18 cellular contexts compared by ENCODE assay signal in genomic region chr10:8073696-8074416, GRCh38. TPM values are rescaled to one million over a fixed set of nuclear protein-coding genes. Genes with fewer than 3 reads are reported as not detected.
DNase-seq lines count a peak whose midpoint lies in the region; ATAC-seq and TF ChIP-seq lines count a peak whose summit lies in the region.
"Had no signal": no experiment of that assay in that cellular context is flagged by ENCODE, and none has a peak within 500 bp of the region (broad histone marks: within the 10 kb centered on the region; RNA-seq: fewer than 3 reads in every experiment).

No MANE protein-coding gene starts in this region.

- peaks cover 60% of the 10 kb centered on the region for H3K36me3 Mint-ChIP-seq in activated T-cell treated with anti-CD3 and anti-CD28 coated beads, Interleukin-2, amount 50 U/mL, for 4 hours (ENCODE audit: insufficient read depth)
- H3K36me3 Mint-ChIP-seq in central memory CD8-positive, alpha-beta T cell (ENCODE audit: insufficient read depth) = peaks cover 77% of the 10 kb centered on the region
- peaks cover 68% of the 10 kb centered on the region for H3K36me3 Mint-ChIP-seq in stimulated activated naive CD8-positive, alpha-beta T cell treated with anti-CD3 and anti-CD28 coated beads, Interleukin-15, Interleukin-2, amounts not matched to agents 100 ng/mL and 50 ng/mL, for 24 hours (ENCODE audit: low read depth)

- no peak overlapping the region for H3K4me3 Mint-ChIP-seq in activated T-cell treated with anti-CD3 and anti-CD28 coated beads, Interleukin-2, amount 50 U/mL, for 4 hours
- no peak overlapping the region for H3K4me3 Mint-ChIP-seq in central memory CD8-positive, alpha-beta T cell
- peak overlapping the region; percentile 33 for H3K4me3 Mint-ChIP-seq in stimulated activated naive CD8-positive, alpha-beta T cell treated with anti-CD3 and anti-CD28 coated beads, Interleukin-15, Interleukin-2, amounts not matched to agents 100 ng/mL and 50 ng/mL, for 24 hours

- H3K79me2 ChIP-seq in SK-N-SH (ENCODE audit: insufficient read depth) = peaks cover 70% of the 10 kb centered on the region

- no peak overlapping the region for H2AFZ ChIP-seq in SK-N-SH (ENCODE audit: low read depth)

- peak overlapping the region; percentile 16 for H3K27ac Mint-ChIP-seq in central memory CD8-positive, alpha-beta T cell (ENCODE audit: low read depth)
- peak overlapping the region; percentile 81 for H3K27ac Mint-ChIP-seq in stimulated activated naive CD8-positive, alpha-beta T cell treated with anti-CD3 and anti-CD28 coated beads, Interleukin-15, Interleukin-2, amounts not matched to agents 100 ng/mL and 50 ng/mL, for 24 hours

- no peaks in the 10 kb centered on the region for H3K27me3 ChIP-seq in SK-N-SH (ENCODE audit: insufficient read depth)

- H3K9ac ChIP-seq in SK-N-SH = peak overlapping the region; percentile 16; the same call in 1 of the 2 replicates

- TF ChIP-seq RAD21 in SK-N-SH (IDR thresholded peaks at IDR 0.05; ENCODE audit: low read length) = no peak

- TF ChIP-seq EP300 in SK-N-SH (IDR thresholded peaks at IDR 0.05; ENCODE audit: borderline replicate concordance in 1 of 2, low read depth in 1 of 2, low read length in 1 of 2) = peak in 1 of 2 experiments; percentile 13; a peak in 1 of 4 replicates

- peak overlapping the region in 1 of 2 experiments; percentile 29; a peak in 2 of 4 replicates for H3K4me3 ChIP-seq in SK-N-SH (ENCODE audit: low read depth in 2 of 2, low read length in 1 of 2)
- H3K4me3 ChIP-seq: pancreas had no signal

- no peak for TF ChIP-seq CTCF in SK-N-SH (IDR thresholded peaks at IDR 0.05)

- peaks cover 46% of the 10 kb centered on the region for H4K20me1 ChIP-seq in SK-N-SH (ENCODE audit: insufficient read depth)

- peak; percentile 36 to 41 for ATAC-seq in activated T-cell treated with anti-CD3 and anti-CD28 coated beads, Interleukin-2, amount 50 U/mL, for 4 hours
- no peak for ATAC-seq in central memory CD8-positive, alpha-beta T cell (replicated peaks; ENCODE audit: extremely low read depth, poor library complexity, severe bottlenecking)
- ATAC-seq: left cardiac atrium, pancreas had no signal

- 28% methylated on average over 10 of the region's 15 CpGs for WGBS in SK-N-SH (ENCODE audit: low lambda C conversion rate)

- peaks cover 46% of the 10 kb centered on the region for H3K4me1 Mint-ChIP-seq in activated T-cell treated with anti-CD3 and anti-CD28 coated beads, Interleukin-2, amount 50 U/mL, for 4 hours (ENCODE audit: low read depth)
- H3K4me1 Mint-ChIP-seq in central memory CD8-positive, alpha-beta T cell = peaks cover 38% of the 10 kb centered on the region
- peaks cover 69% of the 10 kb centered on the region for H3K4me1 Mint-ChIP-seq in stimulated activated naive CD8-positive, alpha-beta T cell treated with anti-CD3 and anti-CD28 coated beads, Interleukin-15, Interleukin-2, amounts not matched to agents 100 ng/mL and 50 ng/mL, for 24 hours (ENCODE audit: low read depth)

- H3K4me2 ChIP-seq in SK-N-SH = peak overlapping the region; percentile 80

- H3K9me3 Mint-ChIP-seq in activated T-cell treated with anti-CD3 and anti-CD28 coated beads, Interleukin-2, amount 50 U/mL, for 4 hours = no peaks in the 10 kb centered on the region
- no peaks in the 10 kb centered on the region for H3K9me3 Mint-ChIP-seq in central memory CD8-positive, alpha-beta T cell
- H3K9me3 Mint-ChIP-seq in stimulated activated naive CD8-positive, alpha-beta T cell treated with anti-CD3 and anti-CD28 coated beads, Interleukin-15, Interleukin-2, amounts not matched to agents 100 ng/mL and 50 ng/mL, for 24 hours = no peaks in the 10 kb centered on the region

- H3K9me2 ChIP-seq in SK-N-SH = no peaks in the 10 kb centered on the region

- CTCF ChIA-PET in SK-N-SH (lab: Yijun Ruan, JAX) = interaction anchor here (1.2 to 1.4 kb wide), 2 partner anchors 9 to 33 kb away, joined by 3 to 4 read pairs; no protein-coding TSS in a partner anchor

- no peaks in the 10 kb centered on the region for H3K27me3 Mint-ChIP-seq in activated T-cell treated with anti-CD3 and anti-CD28 coated beads, Interleukin-2, amount 50 U/mL, for 4 hours (ENCODE audit: low read depth)
- no peaks in the 10 kb centered on the region for H3K27me3 Mint-ChIP-seq in central memory CD8-positive, alpha-beta T cell
- H3K27me3 Mint-ChIP-seq in stimulated activated naive CD8-positive, alpha-beta T cell treated with anti-CD3 and anti-CD28 coated beads, Interleukin-15, Interleukin-2, amounts not matched to agents 100 ng/mL and 50 ng/mL, for 24 hours = no peaks in the 10 kb centered on the region

- DNase-seq in activated T-cell treated with anti-CD3 and anti-CD28 coated beads, Interleukin-2, amount 50 U/mL, for 4 hours = no peak
- no peak for DNase-seq in activated T-cell treated with anti-CD3 and anti-CD28 coated beads, Interleukin-2, amount 50 U/mL, for 1 hour
- DNase-seq in SK-N-SH (peak; percentile 51), pons (ENCODE audit: low spot score) (no peak), epidermal melanocyte (ENCODE audit: insufficient read length, low spot score) (no peak), UCSD-AML1 (lab: John Stamatoyannopoulos, UW; ENCODE audit: unreplicated experiment) (no peak)
- no peak for DNase-seq in central memory CD8-positive, alpha-beta T cell (ENCODE audit: low spot score in 2 of 2)
- DNase-seq: activated CD4-positive, alpha-beta T cell treated with anti-CD3 and anti-CD28 coated beads for 1 hour; activated effector memory CD4-positive, alpha-beta T cell treated with Interleukin-2 at 50 U/mL for 16 hours; dermis blood vessel endothelial cell; left cardiac atrium; NCI-H1105; NCI-H82; pancreas; T-helper 1 cell had no signal

- peaks cover 65 to 76% of the 10 kb centered on the region in 2 experiments for H3K36me3 ChIP-seq in SK-N-SH (replicated peaks in 1 of 2; ENCODE audit: control insufficient read depth in 1 of 2, insufficient read depth in 2 of 2, low read length in 1 of 2)
- H3K36me3 ChIP-seq: pancreas had no signal

- H3K27ac ChIP-seq in SK-N-SH (ENCODE audit: low read depth in 2 of 2, low read length in 1 of 2) = peak overlapping the region; percentile 62 to 96
- H3K27ac ChIP-seq: pancreas, RWPE1 had no signal

- POLR2A ChIA-PET in SK-N-SH (lab: Yijun Ruan, JAX) = interaction anchor here (2.2 kb wide), 1 partner anchor 12 kb away, joined by 5 read pairs; no protein-coding TSS in a partner anchor

- peaks cover 32 to 39% of the 10 kb centered on the region in 2 experiments for H3K4me1 ChIP-seq in SK-N-SH (ENCODE audit: control insufficient read depth in 1 of 2, insufficient read depth in 2 of 2, low read depth in 1 of 2, low read length in 1 of 2)
- H3K4me1 ChIP-seq: pancreas had no signal

- H3K9me3 ChIP-seq in SK-N-SH = no peaks in the 10 kb centered on the region
- H3K9me3 ChIP-seq: pancreas had no signal

- H3F3A ChIP-seq in SK-N-SH (replicated peaks; ENCODE audit: insufficient read depth) = peaks cover 89% of the 10 kb centered on the region

TF ChIP-seq in SK-N-SH, 30 proteins besides CTCF, POLR2A, EP300 and RAD21 (continues in another document):
- no peak for TF ChIP-seq GATA2 (CRISPR knock-in tag; IDR thresholded peaks at IDR 0.05)
- no peak for TF ChIP-seq SIN3A (IDR thresholded peaks at IDR 0.05; ENCODE audit: borderline replicate concordance, low read depth, low read length)
- no peak for TF ChIP-seq TAF1 (IDR thresholded peaks at IDR 0.05; ENCODE audit: borderline replicate concordance, low read depth, low read length)
- no peak for TF ChIP-seq REST (IDR thresholded peaks at IDR 0.05; ENCODE audit: low read depth, low read length)
- TF ChIP-seq MXI1 (IDR thresholded peaks at IDR 0.05; ENCODE audit: low read depth, low read length) = peak; percentile 36; the same call in 1 of the 2 replicates
- TF ChIP-seq ZBTB33 (IDR thresholded peaks at IDR 0.05; ENCODE audit: borderline replicate concordance, low read depth) = no peak
- peak; percentile 56 for TF ChIP-seq JUND (IDR thresholded peaks at IDR 0.05)

RNA-seq across cellular contexts. Expression of gene GATA3, which starts 19.4 kb away (rescaled TPM):
- total RNA-seq in activated T-cell treated with anti-CD3 and anti-CD28 coated beads, Interleukin-2, amount 50 U/mL, for 4 hours = 10 to 100 TPM; 28.1 to 71.9 (median 42.1) TPM
- 5.1 and 14.3 TPM in 2 replicates for polyA plus RNA-seq in SK-N-SH (2012; rRNA removed)
- 13.1 and 16.2 TPM in 2 replicates for polyA plus RNA-seq in SK-N-SH (2012; cell fraction: cytosol; rRNA removed)
- 24.8 and 29.4 TPM in 2 replicates for polyA plus RNA-seq in SK-N-SH (2012; cell fraction: nucleus; rRNA removed)
- polyA plus RNA-seq: AG04450 had no signal
